9 cellular contexts compared by ENCODE assay signal in genomic region chr12:51590347-51591019, GRCh38. TPM values are rescaled to one million over a fixed set of nuclear protein-coding genes. Genes with fewer than 3 reads are reported as not detected.
A peak's percentile ranks its signal among the peaks of the same experiment; 100 is the strongest.
DNase-seq lines count a peak whose midpoint lies in the region.
"Had no signal": no experiment of that assay in that cellular context is flagged by ENCODE, and none has a peak within 500 bp of the region (broad histone marks: within the 10 kb centered on the region; RNA-seq: fewer than 3 reads in every experiment).

No MANE protein-coding gene starts in this region.

- H3K4me3 Mint-ChIP-seq in T-helper 2 cell treated with Interferon-gamma antibody and Interleukin-4, amounts not matched to agents 5 μg/mL and 100 μg/mL, for 36 hours = peak overlapping the region; percentile 90

- H3K36me3 ChIP-seq in iPS-18a (ENCODE audit: control insufficient read depth, low read depth, low read length) (no peaks in the 10 kb centered on the region), skeletal muscle tissue (ENCODE audit: control insufficient read depth in 3 of 3, insufficient read depth in 3 of 3, low read length in 3 of 3) (no peaks in the 10 kb centered on the region)
- H3K36me3 ChIP-seq: neutrophil had no signal

- H3K9ac ChIP-seq in iPS-18a (ENCODE audit: low read length) (no peak overlapping the region), skeletal muscle tissue (ENCODE audit: low read depth in 1 of 3, low read length in 3 of 3) (no peak overlapping the region)

- peaks cover 9% of the 10 kb centered on the region for H3K4me1 Mint-ChIP-seq in T-helper 2 cell treated with Interferon-gamma antibody and Interleukin-4, amounts not matched to agents 5 μg/mL and 100 μg/mL, for 36 hours (ENCODE audit: low read depth)

- no peak overlapping the region for H3K27ac Mint-ChIP-seq in T-helper 2 cell treated with Interferon-gamma antibody and Interleukin-4, amounts not matched to agents 5 μg/mL and 100 μg/mL, for 36 hours

- H3K9me3 Mint-ChIP-seq in T-helper 2 cell treated with Interferon-gamma antibody and Interleukin-4, amounts not matched to agents 5 μg/mL and 100 μg/mL, for 36 hours = no peaks in the 10 kb centered on the region

- H3K4me3 ChIP-seq in iPS-18a (ENCODE audit: low read length) = peak overlapping the region; percentile 74
- peak overlapping the region in 2 of 3 donors; percentile 2 to 20 for H3K4me3 ChIP-seq in skeletal muscle tissue (ENCODE audit: low read length in 3 of 3)

- H3K9me3 ChIP-seq in iPS-18a (ENCODE audit: control insufficient read depth, low read depth, low read length) (no peaks in the 10 kb centered on the region), skeletal muscle tissue (ENCODE audit: control insufficient read depth in 3 of 3, low read length in 3 of 3) (no peaks in the 10 kb centered on the region)
- H3K9me3 ChIP-seq: neutrophil had no signal

- no peaks in the 10 kb centered on the region for H3K36me3 Mint-ChIP-seq in T-helper 2 cell treated with Interferon-gamma antibody and Interleukin-4, amounts not matched to agents 5 μg/mL and 100 μg/mL, for 36 hours (ENCODE audit: low read depth)

- H3K27me3 Mint-ChIP-seq in T-helper 2 cell treated with Interferon-gamma antibody and Interleukin-4, amounts not matched to agents 5 μg/mL and 100 μg/mL, for 36 hours (ENCODE audit: low read depth) = peaks cover 64% of the 10 kb centered on the region

- DNase-seq in DMS79 treated with DMSO at 0.1 percent for 48 hours (lab: John Stamatoyannopoulos, UW) = peak; percentile 44
- peak; percentile 82 for DNase-seq in HCEC 1CT
- peak; percentile 59 for DNase-seq in NCI-H1417 treated with DMSO at 0.1 percent for 48 hours (lab: John Stamatoyannopoulos, UW)
- DNase-seq in T-helper 2 cell treated with Interferon-gamma antibody and Interleukin-4, amounts not matched to agents 5 μg/mL and 100 μg/mL, for 36 hours (ENCODE audit: low spot score) = peak; percentile 75
- DNase-seq in astrocyte of the hippocampus (ENCODE audit: low read depth, low spot score) = peak; percentile 91
- DNase-seq in mesenteric fat pad (ENCODE audit: low spot score) = no peak

- H3K27me3 ChIP-seq in iPS-18a (ENCODE audit: control insufficient read depth, insufficient read depth, low read length) = peaks cover 12% of the 10 kb centered on the region
- H3K27me3 ChIP-seq in skeletal muscle tissue (ENCODE audit: control insufficient read depth in 3 of 3, insufficient read depth in 3 of 3, low read length in 3 of 3) = peaks cover 22 to 30% (median 30%) of the 10 kb centered on the region in 3 donors

- H3K4me1 ChIP-seq in iPS-18a (ENCODE audit: control insufficient read depth, low read depth, low read length) (peaks cover 10% of the 10 kb centered on the region), skeletal muscle tissue (ENCODE audit: control insufficient read depth in 3 of 3, insufficient read depth in 3 of 3, low read length in 3 of 3) (peaks cover 0 to 8% (median 0%) of the 10 kb centered on the region in 3 donors)

- no peak overlapping the region for H3K27ac ChIP-seq in iPS-18a (ENCODE audit: low read length)
- no peak overlapping the region for H3K27ac ChIP-seq in skeletal muscle tissue (ENCODE audit: low read depth, low read length)
- H3K27ac ChIP-seq: neutrophil had no signal

RNA-seq across cellular contexts. Expression of gene SCN8A, which starts 0.6 kb away (rescaled TPM):
- 0.52 TPM for total RNA-seq in skeletal muscle tissue
- 1.2 TPM for total RNA-seq in mesenteric fat pad
